In the genomic region with DNA sequence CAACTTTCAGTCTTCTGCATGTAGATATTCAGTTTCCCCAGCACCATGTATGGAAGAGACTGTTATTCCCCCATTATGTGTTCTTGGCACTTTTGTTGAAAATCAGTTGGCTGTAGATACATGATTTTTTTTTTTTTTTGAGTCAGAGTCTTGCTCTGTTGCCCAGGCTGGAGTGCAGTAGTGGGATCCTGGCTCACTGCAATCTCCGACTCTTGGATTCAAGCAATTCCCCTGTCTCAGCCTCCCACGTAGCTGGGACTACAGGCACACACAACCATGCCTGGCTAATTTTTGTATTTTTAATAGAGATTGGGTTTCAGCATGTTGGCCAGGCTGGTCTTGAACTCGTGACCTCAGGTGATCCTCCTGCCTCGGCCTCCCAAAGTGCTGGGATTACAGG, we compare ENCODE assay signal across 6 cellular contexts.
DNase-seq lines count a peak whose midpoint lies in the region; ATAC-seq and TF ChIP-seq lines count a peak whose summit lies in the region.
"Not testable (repeated sequence)": the region's sequence is repeated elsewhere in the genome, so short reads cannot be mapped to it uniquely, and the experiment has no call there.

No MANE protein-coding gene starts in this region.

- H3K4me1 Mint-ChIP-seq in activated CD4-positive, alpha-beta T cell treated with anti-CD3 and anti-CD28 coated beads, Interleukin-2, amount 10 ng/mL, durations not matched to agents 24 days and 14 days: not testable (repeated sequence)
- H3K4me1 Mint-ChIP-seq in neural progenitor cell: peaks cover 32% of the 10 kb centered on the region

- H3K27ac Mint-ChIP-seq in activated CD4-positive, alpha-beta T cell treated with anti-CD3 and anti-CD28 coated beads, Interleukin-2, amount 10 ng/mL, durations not matched to agents 24 days and 14 days; neural progenitor cell: not testable (repeated sequence)

- H2AFZ ChIP-seq in neural progenitor cell (replicated peaks): not testable (repeated sequence)

- H3K9ac ChIP-seq in neural progenitor cell: not testable (repeated sequence)

- not testable (repeated sequence) for H3K36me3 ChIP-seq in neural progenitor cell

- peaks cover 33% of the 10 kb centered on the region for H3K4me1 ChIP-seq in neural progenitor cell

- H3K9me3 ChIP-seq in neural progenitor cell (ENCODE audit: low read depth): not testable (repeated sequence)

- not testable (repeated sequence) for TF ChIP-seq CTCF in neural progenitor cell (IDR thresholded peaks at IDR 0.05)

- not testable (repeated sequence) for H3K36me3 Mint-ChIP-seq in activated CD4-positive, alpha-beta T cell treated with anti-CD3 and anti-CD28 coated beads, Interleukin-2, amount 10 ng/mL, durations not matched to agents 24 days and 14 days (ENCODE audit: low read depth); neural progenitor cell

- H3K27ac ChIP-seq in neural progenitor cell: peak overlapping the region; percentile 76

- H3K79me2 ChIP-seq in neural progenitor cell (ENCODE audit: low read depth): not testable (repeated sequence)

- peak; percentile 36 for DNase-seq in NCI-H446 treated with DMSO at 0.1 percent for 48 hours (lab: John Stamatoyannopoulos, UW)
- DNase-seq in activated CD4-positive, alpha-beta T cell treated with anti-CD3 and anti-CD28 coated beads, Interleukin-2, amount 10 ng/mL, durations not matched to agents 24 days and 14 days: peak; percentile 2
- not testable (repeated sequence) for DNase-seq in Right ventricle myocardium inferior (ENCODE audit: missing footprints); Right ventricle myocardium superior; left ventricle myocardium superior; neural progenitor cell (ENCODE audit: low spot score)

- H3K4me3 ChIP-seq in neural progenitor cell: not testable (repeated sequence)

- not testable (repeated sequence) for H4K20me1 ChIP-seq in neural progenitor cell (ENCODE audit: low read depth)

- not testable (repeated sequence) for H3K4me2 ChIP-seq in neural progenitor cell

- ATAC-seq in Right ventricle myocardium inferior (peak; percentile 64), Right ventricle myocardium superior (ENCODE audit: poor library complexity) (peak; percentile 64), left ventricle myocardium superior (peak; percentile 83)

- intact Hi-C loops in activated CD4-positive, alpha-beta T cell treated with anti-CD3 and anti-CD28 coated beads, Interleukin-2, amount 10 ng/mL, durations not matched to agents 24 days and 14 days (cut with micrococcal nuclease); Right ventricle myocardium inferior (cut with DNase I); Right ventricle myocardium superior (cut with DNase I); left ventricle myocardium superior (cut with micrococcal nuclease): not testable (repeated sequence)

- H3K27me3 Mint-ChIP-seq in activated CD4-positive, alpha-beta T cell treated with anti-CD3 and anti-CD28 coated beads, Interleukin-2, amount 10 ng/mL, durations not matched to agents 24 days and 14 days; neural progenitor cell (ENCODE audit: insufficient read depth, low read depth): not testable (repeated sequence)

- peaks cover 33% of the 10 kb centered on the region for H3F3A ChIP-seq in neural progenitor cell (ENCODE audit: low read depth)

- not testable (repeated sequence) for H3K4me3 Mint-ChIP-seq in activated CD4-positive, alpha-beta T cell treated with anti-CD3 and anti-CD28 coated beads, Interleukin-2, amount 10 ng/mL, durations not matched to agents 24 days and 14 days; neural progenitor cell

- H3K27me3 ChIP-seq in neural progenitor cell: not testable (repeated sequence)

- not testable (repeated sequence) for H3K9me3 Mint-ChIP-seq in activated CD4-positive, alpha-beta T cell treated with anti-CD3 and anti-CD28 coated beads, Interleukin-2, amount 10 ng/mL, durations not matched to agents 24 days and 14 days; neural progenitor cell
